Comparison of ENCODE assay signal across 8 cellular contexts in genomic region chr4:9153571-9154157, GRCh38. TPM values are rescaled to one million over a fixed set of nuclear protein-coding genes. Genes with fewer than 3 reads are reported as not detected.
DNase-seq lines count a peak whose midpoint lies in the region; ATAC-seq and TF ChIP-seq lines count a peak whose summit lies in the region.
"Not testable (repeated sequence)": the region's sequence is repeated elsewhere in the genome, so short reads cannot be mapped to it uniquely, and the experiment has no call there.

No MANE protein-coding gene starts in this region.

- not testable (repeated sequence) for H3K9me2 ChIP-seq in DOHH2 (replicated peaks; ENCODE audit: control insufficient read depth, low read length)

- H3K36me3 ChIP-seq in DOHH2 (ENCODE audit: control insufficient read depth, low read length); KMS-11 (ENCODE audit: insufficient read depth); liver (ENCODE audit: control insufficient read depth in 4 of 4, insufficient read depth in 3 of 4, low read depth in 1 of 4, low read length in 3 of 4); psoas muscle (ENCODE audit: insufficient read depth in 1 of 2, low read depth in 1 of 2); upper lobe of right lung: not testable (repeated sequence)

- TF ChIP-seq RAD21 in liver (IDR thresholded peaks at IDR 0.05) = not testable (repeated sequence)

- H2AFZ ChIP-seq in KMS-11 (ENCODE audit: low read depth) = peak overlapping the region; percentile 22; the same call in 1 of the 2 replicates

- not testable (repeated sequence) for H3K27ac ChIP-seq in DOHH2 (ENCODE audit: low read depth, low read length)
- H3K27ac ChIP-seq in KMS-11 = peak overlapping the region; percentile 86
- peak overlapping the region; percentile 66 for H3K27ac ChIP-seq in angular gyrus (ENCODE audit: low read depth, low read length)
- H3K27ac ChIP-seq in liver (ENCODE audit: low read depth in 1 of 2, low read length in 2 of 2) = peak overlapping the region; percentile 69 to 88
- peak overlapping the region; percentile 84 for H3K27ac ChIP-seq in psoas muscle
- H3K27ac ChIP-seq in upper lobe of right lung = peak overlapping the region; percentile 90

- H3K4me2 ChIP-seq in DOHH2 (ENCODE audit: low read length) = peak overlapping the region; percentile 59
- peak overlapping the region; percentile 76 for H3K4me2 ChIP-seq in KMS-11

- intact Hi-C loops in psoas muscle (cut with DNase I); upper lobe of right lung (cut with DNase I): not testable (repeated sequence)

- H4K20me1 ChIP-seq in DOHH2 (ENCODE audit: control insufficient read depth, insufficient read depth, low read depth, low read length); KMS-11 (ENCODE audit: insufficient read depth): not testable (repeated sequence)

- not testable (repeated sequence) for H3K9me3 ChIP-seq in DOHH2 (ENCODE audit: control insufficient read depth, insufficient read depth, low read length); liver (ENCODE audit: control insufficient read depth in 4 of 4, low read length in 3 of 4); psoas muscle; upper lobe of right lung

- not testable (repeated sequence) for H3K79me2 ChIP-seq in DOHH2 (ENCODE audit: control insufficient read depth, low read length); KMS-11 (ENCODE audit: insufficient read depth, low read depth)

- H3K4me3 ChIP-seq in DOHH2 (ENCODE audit: low read length) (peak overlapping the region; percentile 66), liver (ENCODE audit: low read depth in 1 of 3, low read length in 3 of 3) (peak overlapping the region; percentile 35 to 72 (median 66)), psoas muscle (peak overlapping the region; percentile 82), upper lobe of right lung (peak overlapping the region; percentile 76)
- H3K4me3 ChIP-seq in KMS-11 (IDR thresholded peaks at IDR 0.05; ENCODE audit: insufficient read depth, low read depth, low read length) = not testable (repeated sequence)

- H3K9ac ChIP-seq in KMS-11 = peak overlapping the region; percentile 95
- not testable (repeated sequence) for H3K9ac ChIP-seq in liver (ENCODE audit: low read depth in 1 of 2, low read length in 2 of 2)

- not testable (repeated sequence) for H3K27me3 ChIP-seq in DOHH2 (ENCODE audit: control insufficient read depth, low read length); KMS-11 (ENCODE audit: insufficient read depth, low read depth); liver (ENCODE audit: control insufficient read depth in 4 of 4, insufficient read depth in 4 of 4, low read length in 3 of 4); psoas muscle (ENCODE audit: insufficient read depth in 3 of 3, low read length in 2 of 3); upper lobe of right lung

- WGBS in liver = 7% methylated on average over 27 of the region's 27 CpGs
- WGBS in psoas muscle, 3 donors = 5% methylated on average over 16 to 27 of the region's 27 CpGs

- not testable (repeated sequence) for H3F3A ChIP-seq in DOHH2 (ENCODE audit: control insufficient read depth, insufficient read depth)

- not testable (repeated sequence) for ATAC-seq in psoas muscle, upper lobe of right lung

- DNase-seq in SW480 (ENCODE audit: low spot score) = peak; percentile 38
- DNase-seq in fibroblast of gingiva (ENCODE audit: low read depth) = peak; percentile 45
- DNase-seq in psoas muscle, upper lobe of right lung: not testable (repeated sequence)

- H3K4me1 ChIP-seq in DOHH2 (ENCODE audit: control insufficient read depth, low read length); liver (ENCODE audit: control insufficient read depth in 4 of 4, insufficient read depth in 4 of 4, low read length in 3 of 4); psoas muscle; upper lobe of right lung: not testable (repeated sequence)
- H3K4me1 ChIP-seq in KMS-11 (ENCODE audit: low read depth, poor library complexity, severe bottlenecking) = peaks cover 14% of the 10 kb centered on the region

- not testable (repeated sequence) for TF ChIP-seq CTCF in DOHH2 (IDR thresholded peaks at IDR 0.05; ENCODE audit: low read depth, low read length, poor library complexity, severe bottlenecking); KMS-11 (conservative IDR thresholded peaks at IDR 0.05; ENCODE audit: low read depth, low read length); liver (IDR thresholded peaks at IDR 0.05; ENCODE audit: low read depth, low read length, missing input control); psoas muscle (IDR thresholded peaks at IDR 0.05); upper lobe of right lung (IDR thresholded peaks at IDR 0.05)

RNA-seq across cellular contexts. Expression of gene FAM90A26, which starts 16.5 kb away (rescaled TPM):
- total RNA-seq in liver (not detected), psoas muscle (not detected), upper lobe of right lung (not detected)
- polyA plus RNA-seq in liver (not detected), psoas muscle (not detected)

RNA-seq across cellular contexts. Expression of gene USP17L10, which starts 56.8 kb away (rescaled TPM):
- total RNA-seq in liver = not detected
- polyA plus RNA-seq in liver = not detected
- total RNA-seq in psoas muscle = not detected
- not detected for polyA plus RNA-seq in psoas muscle
- not detected for total RNA-seq in upper lobe of right lung
